ENCODE assay signal across 12 cellular contexts in genomic region chr2:165594935-165595255, GRCh38.
DNase-seq lines count a peak whose midpoint lies in the region; ATAC-seq and TF ChIP-seq lines count a peak whose summit lies in the region.
"Had no signal": no experiment of that assay in that cellular context is flagged by ENCODE, and none has a peak within 500 bp of the region (broad histone marks: within the 10 kb centered on the region; RNA-seq: fewer than 3 reads in every experiment).

No MANE protein-coding gene starts in this region.

- H3K4me3 Mint-ChIP-seq in MCF 10A (ENCODE audit: unreplicated experiment) = no peak overlapping the region
- H3K4me3 Mint-ChIP-seq: dendritic cell treated with granulocyte-macrophage colony-stimulating factor and Interleukin-4, amounts not matched to agents 40 ng/mL and 50 ng/mL, for 4 days; nephron had no signal

- H3K4me1 ChIP-seq in stomach = no peaks in the 10 kb centered on the region
- H3K4me1 ChIP-seq: uterus had no signal

- 77 to 79% (median 78%) methylated on average over 6 of the region's 6 CpGs for WGBS in stomach, 5 donors

- ATAC-seq in GM18519 (IDR thresholded peaks at IDR 0.05; ENCODE audit: low FRiP score, unreplicated experiment) (peak; percentile 83), GM21723 (IDR thresholded peaks at IDR 0.05; ENCODE audit: unreplicated experiment) (peak; percentile 88), HG03432 (IDR thresholded peaks at IDR 0.05; ENCODE audit: unreplicated experiment) (peak; percentile 95)

- no peak for TF ChIP-seq EP300 in stomach (IDR thresholded peaks at IDR 0.05)

- no peak overlapping the region for H3K27ac Mint-ChIP-seq in MCF 10A (ENCODE audit: low read depth, unreplicated experiment)
- H3K27ac Mint-ChIP-seq: dendritic cell treated with granulocyte-macrophage colony-stimulating factor and Interleukin-4, amounts not matched to agents 40 ng/mL and 50 ng/mL, for 4 days had no signal

- BruUV-seq in MCF 10A (replicated peaks; lab: Mats Ljungman, UMichigan) = no TSS peak

- TF ChIP-seq CTCF in stomach (IDR thresholded peaks at IDR 0.05) (no peak), MCF 10A (IDR thresholded peaks at IDR 0.05; ENCODE audit: unreplicated experiment) (no peak)

- no peaks in the 10 kb centered on the region for H3K4me1 Mint-ChIP-seq in MCF 10A (ENCODE audit: insufficient read depth, unreplicated experiment)
- H3K4me1 Mint-ChIP-seq: nephron had no signal

- TF ChIP-seq POLR2A in stomach (IDR thresholded peaks at IDR 0.05) = no peak

- H3K27ac ChIP-seq in stomach = no peak overlapping the region
- H3K27ac ChIP-seq: uterus had no signal

- H3K27me3 ChIP-seq in stomach = no peaks in the 10 kb centered on the region
- H3K27me3 ChIP-seq: uterus had no signal

- DNase-seq in kidney tubule cell (ENCODE audit: low spot score) (peak; percentile 87), stomach (no peak), NCI-H1436 treated with DMSO at 0.1 percent for 48 hours (lab: John Stamatoyannopoulos, UW) (no peak), MCF 10A (ENCODE audit: unreplicated experiment) (no peak)
- DNase-seq in activated CD8-positive, alpha-beta memory T cell treated with anti-CD3 and anti-CD28 coated beads for 24 hours = no peak
- DNase-seq: NCI-H510A, uterus had no signal

- H3K27me3 Mint-ChIP-seq in MCF 10A (ENCODE audit: insufficient read depth, unreplicated experiment) = peaks cover 29% of the 10 kb centered on the region
- H3K27me3 Mint-ChIP-seq: dendritic cell treated with granulocyte-macrophage colony-stimulating factor and Interleukin-4, amounts not matched to agents 40 ng/mL and 50 ng/mL, for 4 days had no signal

- POLR2A ChIA-PET in MCF 10A (lab: Yijun Ruan, JAX) = interaction anchor here (0.6 kb wide), 1 partner anchor 99 kb away, joined by 3 read pairs; no protein-coding TSS in a partner anchor

- H3K9me3 Mint-ChIP-seq in MCF 10A (ENCODE audit: unreplicated experiment) = peaks cover 5% of the 10 kb centered on the region

- intact Hi-C loops in stomach (cut with DNase I; ENCODE audit: low total_unique reads) (no loop called here), MCF 10A (cut with micrococcal nuclease) (no loop called here)

- CTCF ChIA-PET in MCF 10A (lab: Yijun Ruan, JAX) = no interaction called here

- no peaks in the 10 kb centered on the region for H3K36me3 ChIP-seq in stomach
- H3K36me3 ChIP-seq: uterus had no signal

- no peak overlapping the region for H3K4me3 ChIP-seq in stomach
- H3K4me3 ChIP-seq: uterus had no signal

- H3K36me3 Mint-ChIP-seq in MCF 10A (ENCODE audit: insufficient read depth, unreplicated experiment) = no peaks in the 10 kb centered on the region

- H3K9me3 ChIP-seq in stomach = no peaks in the 10 kb centered on the region
- H3K9me3 ChIP-seq: uterus had no signal
